Comparison of ENCODE assay signal across 1 cellular context in the genomic region with DNA sequence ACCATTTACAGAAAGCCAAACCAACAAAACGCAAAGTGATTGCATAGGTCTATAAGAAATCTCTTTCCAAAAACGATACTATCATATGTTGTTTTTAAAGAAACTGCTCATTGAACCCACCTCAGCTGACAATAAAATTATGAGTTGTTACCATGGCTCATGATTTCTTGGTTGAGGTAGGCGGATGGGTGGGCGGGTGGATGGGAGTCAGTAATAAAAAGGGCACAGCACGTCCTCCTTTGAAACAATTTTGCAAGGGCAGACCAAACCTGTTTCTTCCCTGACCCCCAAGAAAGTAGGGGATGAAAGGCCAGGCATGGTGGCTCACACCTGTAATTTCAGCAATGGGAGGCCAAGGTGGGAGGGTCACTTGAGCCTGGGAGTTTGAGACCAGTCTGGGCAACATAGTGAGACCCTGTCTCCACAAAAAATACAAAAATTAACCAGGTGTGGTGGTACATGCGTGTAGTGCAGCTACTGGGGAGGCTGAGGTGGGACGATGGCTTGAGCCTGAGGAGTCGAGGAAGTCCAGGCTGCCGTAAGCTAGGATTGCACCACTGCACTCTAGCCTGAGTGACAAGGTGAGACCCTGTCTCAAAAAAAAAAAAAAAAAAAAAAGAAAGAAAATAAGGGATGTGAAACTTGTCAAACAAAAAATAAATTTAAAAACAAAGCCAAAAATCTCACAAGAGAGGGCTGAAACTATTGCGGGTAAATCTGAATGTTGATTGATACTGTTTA.
TF ChIP-seq lines count a peak whose summit lies in the region.

No MANE protein-coding gene starts in this region.

TF ChIP-seq in IMR-90, 13 proteins besides CTCF, POLR2A, EP300 and RAD21 (continued from another document):
- TF ChIP-seq, protein P1, sequence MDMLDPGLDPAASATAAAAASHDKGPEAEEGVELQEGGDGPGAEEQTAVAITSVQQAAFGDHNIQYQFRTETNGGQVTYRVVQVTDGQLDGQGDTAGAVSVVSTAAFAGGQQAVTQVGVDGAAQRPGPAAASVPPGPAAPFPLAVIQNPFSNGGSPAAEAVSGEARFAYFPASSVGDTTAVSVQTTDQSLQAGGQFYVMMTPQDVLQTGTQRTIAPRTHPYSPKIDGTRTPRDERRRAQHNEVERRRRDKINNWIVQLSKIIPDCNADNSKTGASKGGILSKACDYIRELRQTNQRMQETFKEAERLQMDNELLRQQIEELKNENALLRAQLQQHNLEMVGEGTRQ (IDR thresholded peaks at IDR 0.05; ENCODE audit: low read depth, low read length): no peak
- TF ChIP-seq CEBPB (IDR thresholded peaks at IDR 0.05; ENCODE audit: low read depth, low read length) (no peak), RCOR1 (IDR thresholded peaks at IDR 0.05; ENCODE audit: insufficient replicate concordance, low read length) (no peak), CHD1 (IDR thresholded peaks at IDR 0.05; ENCODE audit: low read depth, low read length) (no peak), MAFK (IDR thresholded peaks at IDR 0.05; ENCODE audit: low read depth, low read length) (no peak), NFE2L2 (IDR thresholded peaks at IDR 0.05; ENCODE audit: low read depth, low read length) (no peak), SMC3 (IDR thresholded peaks at IDR 0.05; ENCODE audit: low read depth, low read length) (no peak), MAZ (IDR thresholded peaks at IDR 0.05; ENCODE audit: borderline replicate concordance, low read depth, low read length) (no peak), BHLHE40 (IDR thresholded peaks at IDR 0.05; ENCODE audit: low read depth, low read length) (no peak), RFX5 (IDR thresholded peaks at IDR 0.05; ENCODE audit: low read depth, low read length) (no peak), MXI1 (IDR thresholded peaks at IDR 0.05; ENCODE audit: borderline replicate concordance, low read depth, low read length) (no peak)
- TF ChIP-seq, protein P2, sequence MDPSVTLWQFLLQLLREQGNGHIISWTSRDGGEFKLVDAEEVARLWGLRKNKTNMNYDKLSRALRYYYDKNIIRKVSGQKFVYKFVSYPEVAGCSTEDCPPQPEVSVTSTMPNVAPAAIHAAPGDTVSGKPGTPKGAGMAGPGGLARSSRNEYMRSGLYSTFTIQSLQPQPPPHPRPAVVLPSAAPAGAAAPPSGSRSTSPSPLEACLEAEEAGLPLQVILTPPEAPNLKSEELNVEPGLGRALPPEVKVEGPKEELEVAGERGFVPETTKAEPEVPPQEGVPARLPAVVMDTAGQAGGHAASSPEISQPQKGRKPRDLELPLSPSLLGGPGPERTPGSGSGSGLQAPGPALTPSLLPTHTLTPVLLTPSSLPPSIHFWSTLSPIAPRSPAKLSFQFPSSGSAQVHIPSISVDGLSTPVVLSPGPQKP (IDR thresholded peaks at IDR 0.05; ENCODE audit: borderline replicate concordance, low read depth, low read length): no peak
